ENCODE assay signal across 8 cellular contexts in genomic region chr16:3149630-3150345, GRCh38. TPM values are rescaled to one million over a fixed set of nuclear protein-coding genes. Genes with fewer than 3 reads are reported as not detected.
DNase-seq lines count a peak whose midpoint lies in the region; ATAC-seq and TF ChIP-seq lines count a peak whose summit lies in the region.

No MANE protein-coding gene starts in this region.

- H3K27ac ChIP-seq in substantia nigra (ENCODE audit: low read depth, low read length, poor library complexity, severe bottlenecking) = peak overlapping the region; percentile 60

- H3K27ac Mint-ChIP-seq in Calu3 (ENCODE audit: unreplicated experiment) (peak overlapping the region; percentile 98), mesothelial cell of epicardium (peak overlapping the region; percentile 91)
- H3K27ac Mint-ChIP-seq in activated CD8-positive, alpha-beta T cell treated with anti-CD3 and anti-CD28 coated beads for 36 hours = peak overlapping the region; percentile 86

- intact Hi-C loops in Calu3 (cut with micrococcal nuclease; ENCODE audit: unreplicated experiment) = no loop called here
- intact Hi-C loops in activated CD8-positive, alpha-beta T cell treated with anti-CD3 and anti-CD28 coated beads for 36 hours (cut with micrococcal nuclease) = loop anchor here (5.0 kb wide), 1 partner anchor 43 kb away; no protein-coding TSS in a partner anchor

- ATAC-seq in GM21529 (IDR thresholded peaks at IDR 0.05; ENCODE audit: unreplicated experiment) = peak; percentile 25
- ATAC-seq in activated CD8-positive, alpha-beta T cell treated with anti-CD3 and anti-CD28 coated beads for 36 hours = peak; percentile 19

- H3K27me3 Mint-ChIP-seq in Calu3 (ENCODE audit: unreplicated experiment) (peaks cover 10% of the 10 kb centered on the region), mesothelial cell of epicardium (ENCODE audit: low read depth) (peaks cover 23% of the 10 kb centered on the region)
- H3K27me3 Mint-ChIP-seq in activated CD8-positive, alpha-beta T cell treated with anti-CD3 and anti-CD28 coated beads for 36 hours = peaks cover 4% of the 10 kb centered on the region

- H3K4me1 Mint-ChIP-seq in Calu3 (ENCODE audit: low read depth, unreplicated experiment) (peaks cover 20% of the 10 kb centered on the region), mesothelial cell of epicardium (peaks cover 21% of the 10 kb centered on the region)
- H3K4me1 Mint-ChIP-seq in activated CD8-positive, alpha-beta T cell treated with anti-CD3 and anti-CD28 coated beads for 36 hours (ENCODE audit: low read depth) = peaks cover 17% of the 10 kb centered on the region

- H3K4me3 ChIP-seq in epithelial cell of proximal tubule (ENCODE audit: low read depth, low read length) = peak overlapping the region; percentile 90

- POLR2A ChIA-PET in activated CD8-positive, alpha-beta T cell treated with anti-CD3 and anti-CD28 coated beads for 36 hours (lab: Charles Lee) = interaction anchor here (0.6 to 4.5 kb wide), 19 partner anchors 10 to 351 kb away, joined by 3 to 25 read pairs (median 4); partner anchors contain the start of genes CLUAP1 and ZNF213

- TF ChIP-seq CTCF in Calu3 (IDR thresholded peaks at IDR 0.05; ENCODE audit: unreplicated experiment) (peak; percentile 35), epithelial cell of proximal tubule (conservative IDR thresholded peaks at IDR 0.05; ENCODE audit: low read depth, low read length) (peak; percentile 48), mesothelial cell of epicardium (IDR thresholded peaks at IDR 0.05; ENCODE audit: unreplicated experiment) (no peak)
- peak; percentile 66 for TF ChIP-seq CTCF in activated CD8-positive, alpha-beta T cell treated with anti-CD3 and anti-CD28 coated beads for 36 hours (IDR thresholded peaks at IDR 0.05)

- CTCF ChIA-PET in Calu3 (lab: Charles Lee) = interaction anchor here (0.6 to 2.4 kb wide), 12 partner anchors 8 to 121 kb away, joined by 3 to 23 read pairs (median 6); partner anchors contain the start of gene ZNF213
- CTCF ChIA-PET in activated CD8-positive, alpha-beta T cell treated with anti-CD3 and anti-CD28 coated beads for 36 hours (lab: Charles Lee) = interaction anchor here (0.7 to 4.2 kb wide), 16 partner anchors 9 to 146 kb away, joined by 3 to 37 read pairs (median 4); partner anchors contain the start of genes TNFRSF12A and ZNF213

- H3K4me3 Mint-ChIP-seq in Calu3 (ENCODE audit: low read depth, unreplicated experiment) (peak overlapping the region; percentile 89), mesothelial cell of epicardium (peak overlapping the region; percentile 85)
- H3K4me3 Mint-ChIP-seq in activated CD8-positive, alpha-beta T cell treated with anti-CD3 and anti-CD28 coated beads for 36 hours = peak overlapping the region; percentile 85

- BruUV-seq in Calu3 (replicated peaks; lab: Mats Ljungman, UMichigan) = no TSS peak

- H3K9me3 Mint-ChIP-seq in Calu3 (ENCODE audit: low read depth, unreplicated experiment) = no peaks in the 10 kb centered on the region
- H3K9me3 Mint-ChIP-seq in activated CD8-positive, alpha-beta T cell treated with anti-CD3 and anti-CD28 coated beads for 36 hours = peaks cover 2% of the 10 kb centered on the region
- no peaks in the 10 kb centered on the region for H3K9me3 Mint-ChIP-seq in mesothelial cell of epicardium

- peak; percentile 90 for DNase-seq in Calu3
- peak; percentile 35 to 38 for DNase-seq in NCI-H1930 (lab: John Stamatoyannopoulos, UW)
- peak; percentile 83 for DNase-seq in activated CD8-positive, alpha-beta T cell treated with anti-CD3 and anti-CD28 coated beads for 36 hours
- no peak for DNase-seq in epithelial cell of proximal tubule (ENCODE audit: low read depth)
- peak; percentile 63 to 77 for DNase-seq in mesothelial cell of epicardium (ENCODE audit: low spot score in 2 of 2, unreplicated experiment in 2 of 2)
- DNase-seq in substantia nigra (lab: John Stamatoyannopoulos, UW) = peak in 36 of 49 donors; percentile 14 to 76 (median 48)
- DNase-seq in effector CD4-positive, alpha-beta T cell = no peak

- H3K36me3 Mint-ChIP-seq in Calu3 (ENCODE audit: insufficient read depth, unreplicated experiment) = peaks cover 48% of the 10 kb centered on the region
- H3K36me3 Mint-ChIP-seq in activated CD8-positive, alpha-beta T cell treated with anti-CD3 and anti-CD28 coated beads for 36 hours (ENCODE audit: low read depth) = peaks cover 3% of the 10 kb centered on the region
- H3K36me3 Mint-ChIP-seq in mesothelial cell of epicardium = no peaks in the 10 kb centered on the region

RNA-seq across cellular contexts. Expression of gene ZNF213, which starts 15.0 kb away (rescaled TPM):
- total RNA-seq in Calu3 (2022) = 9.8 and 11.8 TPM in 2 replicates
- 1 to 10 TPM; 6.1 to 7.5 TPM for total RNA-seq in activated CD8-positive, alpha-beta T cell treated with anti-CD3 and anti-CD28 coated beads for 36 hours
- 2.4 and 7.7 TPM in 2 replicates for total RNA-seq in epithelial cell of proximal tubule
- total RNA-seq in mesothelial cell of epicardium = 12.2 to 13.4 TPM (median 12.7 TPM) in 3 replicates

RNA-seq across cellular contexts. Expression of gene ZNF205, which starts 37.4 kb away (rescaled TPM):
- total RNA-seq in Calu3 (2022) (17.2 and 17.7 TPM in 2 replicates), epithelial cell of proximal tubule (15.8 and 22.1 TPM in 2 replicates), mesothelial cell of epicardium (15.4 to 16.7 TPM (median 16.0 TPM) in 3 replicates)
- not detected for total RNA-seq in activated CD8-positive, alpha-beta T cell treated with anti-CD3 and anti-CD28 coated beads for 36 hours

RNA-seq across cellular contexts. Expression of gene OR1F1, which starts 38.2 kb away (rescaled TPM):
- total RNA-seq in Calu3 (2022) = 0.40 and 0.54 TPM in 2 replicates
- total RNA-seq in activated CD8-positive, alpha-beta T cell treated with anti-CD3 and anti-CD28 coated beads for 36 hours = not detected
- total RNA-seq in epithelial cell of proximal tubule = 0.52 TPM in 1 of 2 replicates, not detected in the other
- total RNA-seq in mesothelial cell of epicardium = not detected in 3 replicates

RNA-seq across cellular contexts. Expression of gene ZSCAN10, which starts 50.7 kb away (rescaled TPM):
- not detected in 2 replicates for total RNA-seq in Calu3 (2022)
- total RNA-seq in activated CD8-positive, alpha-beta T cell treated with anti-CD3 and anti-CD28 coated beads for 36 hours = under 1 TPM; 0.09 to 0.25 TPM
- total RNA-seq in epithelial cell of proximal tubule = not detected in 2 replicates
- 0.09 to 0.42 TPM in 2 of 3 replicates, not detected in the other for total RNA-seq in mesothelial cell of epicardium

Comparison
In these comparisons a context has a peak if more than half of its experiments do, and no peak if none do; other contexts are left out.
1. DNase-seq: peak in Calu3 (single experiment), NCI-H1930 (2 of 2), activated CD8-positive, alpha-beta T cell treated with anti-CD3 and anti-CD28 coated beads for 36 hours (single experiment), mesothelial cell of epicardium (2 of 2) and substantia nigra (36 of 49); none in epithelial cell of proximal tubule (single experiment) and effector CD4-positive, alpha-beta T cell (single experiment).
2. RNA of gene ZNF205, which starts 37.4 kb away (total RNA-seq): 17.2 to 17.7 TPM in Calu3, 15.4 to 16.7 TPM in mesothelial cell of epicardium and 15.8 to 22.1 TPM in epithelial cell of proximal tubule; not detected in activated CD8-positive, alpha-beta T cell treated with anti-CD3 and anti-CD28 coated beads for 36 hours; every median in the first group is over 10 times any median in the second.
3. Peak in every context shown above with its lines, with median percentiles within 50 percentile points of each other: H3K27ac Mint-ChIP-seq and H3K4me3 Mint-ChIP-seq.